ENCODE assay signal across 14 cellular contexts in the genomic region with DNA sequence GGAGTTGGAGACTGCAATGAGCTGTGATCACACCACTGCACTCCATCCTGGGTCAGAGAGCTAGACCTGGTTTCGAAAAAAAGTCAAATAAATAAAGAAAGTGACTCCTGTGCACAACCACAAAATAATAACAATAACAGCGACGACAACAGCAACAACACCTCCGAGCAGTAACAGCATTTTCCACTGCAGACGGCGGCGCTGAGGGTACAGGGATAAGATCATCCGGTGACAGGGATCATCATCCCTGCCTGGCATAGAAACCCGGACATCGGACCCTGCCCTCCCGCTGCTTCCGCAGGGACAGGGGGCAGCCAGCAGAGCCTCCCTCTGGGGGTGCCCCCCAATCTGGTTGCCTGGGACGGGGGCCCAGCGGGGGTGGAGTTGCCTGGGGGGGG. TPM values are rescaled to one million over a fixed set of nuclear protein-coding genes. Genes with fewer than 3 reads are reported as not detected.
DNase-seq lines count a peak whose midpoint lies in the region; ATAC-seq and TF ChIP-seq lines count a peak whose summit lies in the region.
"Had no signal": no experiment of that assay in that cellular context is flagged by ENCODE, and none has a peak within 500 bp of the region (broad histone marks: within the 10 kb centered on the region; RNA-seq: fewer than 3 reads in every experiment).

No MANE protein-coding gene starts in this region.

- no peak overlapping the region for H2BK120ac ChIP-seq in mesendoderm (ENCODE audit: low read depth, low read length)

- no peak overlapping the region for H2AK5ac ChIP-seq in mesendoderm (ENCODE audit: low read length)

- DNase-seq in CD4-positive, CD25-positive, alpha-beta regulatory T cell: no peak
- peak; percentile 83 for DNase-seq in H7
- DNase-seq in SW480 (ENCODE audit: low spot score): peak; percentile 52
- DNase-seq in mesendoderm: peak; percentile 55
- DNase-seq in smooth muscle cell (lab: John Stamatoyannopoulos, UW; ENCODE audit: unreplicated experiment): no peak
- DNase-seq in activated gamma-delta T cell treated with Interleukin-2 at 50 U/mL for 16 hours: no peak
- no peak for DNase-seq in NCI-H226
- DNase-seq: activated gamma-delta T cell; central memory CD4-positive, alpha-beta T cell; esophagus squamous epithelium had no signal

- no peaks in the 10 kb centered on the region for H3K79me1 ChIP-seq in mesendoderm (ENCODE audit: low read length)

- H3K79me2 ChIP-seq in mesendoderm (ENCODE audit: control insufficient read depth, insufficient read depth, low read length) (no peaks in the 10 kb centered on the region), smooth muscle cell (ENCODE audit: low read depth) (no peaks in the 10 kb centered on the region)

- no peak overlapping the region for H3K27ac ChIP-seq in CD4-positive, CD25-positive, alpha-beta regulatory T cell (ENCODE audit: insufficient read depth, low read length, poor library complexity, severe bottlenecking)
- H3K27ac ChIP-seq in mesendoderm (ENCODE audit: low read depth, low read length): no peak overlapping the region
- H3K27ac ChIP-seq in smooth muscle cell (ENCODE audit: low read depth): no peak overlapping the region
- H3K27ac ChIP-seq: esophagus squamous epithelium, SJSA1 had no signal

- ATAC-seq in CD4-positive, CD25-positive, alpha-beta regulatory T cell (ENCODE audit: low read depth in 2 of 2): no peak
- no peak for ATAC-seq in HG02938 (IDR thresholded peaks at IDR 0.05; ENCODE audit: unreplicated experiment)

- peaks cover 8% of the 10 kb centered on the region for H4K20me1 ChIP-seq in smooth muscle cell (ENCODE audit: low read depth)

- no peak overlapping the region for H2AFZ ChIP-seq in smooth muscle cell (ENCODE audit: low read depth)

- no peak overlapping the region for H3K4me3 Mint-ChIP-seq in CD4-positive, CD25-positive, alpha-beta regulatory T cell

- peak overlapping the region in 2 of 3 donors; percentile 32 to 52 for H3K27ac Mint-ChIP-seq in CD4-positive, CD25-positive, alpha-beta regulatory T cell

- no peak overlapping the region for H3K56ac ChIP-seq in mesendoderm (ENCODE audit: low read length)

- no peak overlapping the region for H4K8ac ChIP-seq in mesendoderm (ENCODE audit: low read depth, low read length)

- no peak overlapping the region for H3K9ac ChIP-seq in mesendoderm (ENCODE audit: low read length)
- H3K9ac ChIP-seq in smooth muscle cell (ENCODE audit: low read depth): no peak overlapping the region

- no peak overlapping the region for H2BK15ac ChIP-seq in mesendoderm (replicated peaks; ENCODE audit: low read depth)

- H3K36me3 Mint-ChIP-seq in CD4-positive, CD25-positive, alpha-beta regulatory T cell: no peaks in the 10 kb centered on the region

- H3K27me3 Mint-ChIP-seq in CD4-positive, CD25-positive, alpha-beta regulatory T cell: peaks cover 11% of the 10 kb centered on the region

- TF ChIP-seq CTCF in smooth muscle cell (IDR thresholded peaks at IDR 0.05; ENCODE audit: borderline replicate concordance, insufficient read depth, poor library complexity, severe bottlenecking): no peak

- peaks cover 13% of the 10 kb centered on the region for H3K4me1 ChIP-seq in CD4-positive, CD25-positive, alpha-beta regulatory T cell (ENCODE audit: control insufficient read depth, insufficient read depth, low read length, poor library complexity, severe bottlenecking)
- H3K4me1 ChIP-seq in mesendoderm (ENCODE audit: control insufficient read depth, low read depth, low read length) (no peaks in the 10 kb centered on the region), smooth muscle cell (ENCODE audit: low read depth) (no peaks in the 10 kb centered on the region)
- H3K4me1 ChIP-seq: SJSA1 had no signal

- H3K18ac ChIP-seq in mesendoderm (ENCODE audit: low read length): no peak overlapping the region

- H3K4me1 Mint-ChIP-seq in CD4-positive, CD25-positive, alpha-beta regulatory T cell: peaks cover 0 to 18% (median 11%) of the 10 kb centered on the region in 4 donors

- no peaks in the 10 kb centered on the region for H3K9me3 Mint-ChIP-seq in CD4-positive, CD25-positive, alpha-beta regulatory T cell

- no peak overlapping the region for H4K5ac ChIP-seq in mesendoderm (ENCODE audit: low read length)

- no CpG with 5 or more reads among the region's 14 CpGs for WGBS in mesendoderm (ENCODE audit: extremely low coverage, insufficient coverage, low lambda C conversion rate)
- WGBS in smooth muscle cell (ENCODE audit: low lambda C conversion rate): 80% methylated on average over 14 of the region's 14 CpGs

- H3K4me3 ChIP-seq in CD4-positive, CD25-positive, alpha-beta regulatory T cell (ENCODE audit: low read depth, low read length): no peak overlapping the region
- H3K4me3 ChIP-seq in H7 (ENCODE audit: insufficient read depth, low read depth, low read length) (no peak overlapping the region), mesendoderm (ENCODE audit: low read length) (no peak overlapping the region), smooth muscle cell (no peak overlapping the region)
- H3K4me3 ChIP-seq: SJSA1 had no signal

- H3K4ac ChIP-seq in mesendoderm (ENCODE audit: low read depth, low read length): no peak overlapping the region

- no peaks in the 10 kb centered on the region for H3F3A ChIP-seq in smooth muscle cell (ENCODE audit: low read depth)

- H2BK5ac ChIP-seq in mesendoderm (ENCODE audit: low read length): no peak overlapping the region

- H3K4me2 ChIP-seq in mesendoderm (ENCODE audit: low read length) (no peak overlapping the region), smooth muscle cell (no peak overlapping the region)

- no peaks in the 10 kb centered on the region for H3K36me3 ChIP-seq in CD4-positive, CD25-positive, alpha-beta regulatory T cell (ENCODE audit: control insufficient read depth, insufficient read depth, low read length)
- no peaks in the 10 kb centered on the region; the same call in 1 of the 2 replicates for H3K36me3 ChIP-seq in H7 (replicated peaks; ENCODE audit: control insufficient read depth, insufficient read depth, low read length)
- no peaks in the 10 kb centered on the region for H3K36me3 ChIP-seq in mesendoderm (ENCODE audit: control insufficient read depth, insufficient read depth, low read length)
- no peaks in the 10 kb centered on the region for H3K36me3 ChIP-seq in smooth muscle cell (ENCODE audit: low read depth)

- H3K23ac ChIP-seq in mesendoderm (ENCODE audit: low read length): no peak overlapping the region

- H3K27me3 ChIP-seq in CD4-positive, CD25-positive, alpha-beta regulatory T cell (ENCODE audit: control insufficient read depth, insufficient read depth, low read length): peaks cover 6% of the 10 kb centered on the region
- H3K27me3 ChIP-seq in H7 (ENCODE audit: control insufficient read depth, insufficient read depth, low read length) (no peaks in the 10 kb centered on the region), mesendoderm (ENCODE audit: insufficient read depth, low read length, poor library complexity) (no peaks in the 10 kb centered on the region), smooth muscle cell (ENCODE audit: low read depth) (no peaks in the 10 kb centered on the region)

- H3K9me3 ChIP-seq in CD4-positive, CD25-positive, alpha-beta regulatory T cell (ENCODE audit: control insufficient read depth in 2 of 2, low read length in 2 of 2): no peaks in the 10 kb centered on the region
- no peaks in the 10 kb centered on the region for H3K9me3 ChIP-seq in smooth muscle cell (replicated peaks; ENCODE audit: low read depth)
- H3K9me3 ChIP-seq: esophagus squamous epithelium, SJSA1 had no signal

RNA-seq across cellular contexts. Expression of gene SRXN1, which starts 11.5 kb away (rescaled TPM):
- total RNA-seq in CD4-positive, CD25-positive, alpha-beta regulatory T cell: 3.2 TPM
- polyA plus RNA-seq in CD4-positive, CD25-positive, alpha-beta regulatory T cell: 10 to 100 TPM in 3 of 4 donors, 1 to 10 TPM in 1; 7.5 to 15.1 (median 13.1) TPM
- 27.3 and 34.7 TPM in 2 replicates for total RNA-seq in H7 (2014; rRNA removed; shearing (Covaris generic))
- 20.8 TPM for polyA plus RNA-seq in mesendoderm (2013, experiment 1 of 2)
- 20.8 TPM for polyA plus RNA-seq in mesendoderm (2013, experiment 2 of 2)
- 24.3 and 27.2 TPM in 2 replicates for total RNA-seq in smooth muscle cell
- 26.9 and 32.2 TPM in 2 replicates for polyA plus RNA-seq in smooth muscle cell

RNA-seq across cellular contexts. Expression of gene TCF15, which starts 31.4 kb away (rescaled TPM):
- not detected for total RNA-seq in CD4-positive, CD25-positive, alpha-beta regulatory T cell
- not detected for polyA plus RNA-seq in CD4-positive, CD25-positive, alpha-beta regulatory T cell
- 4.2 and 5.1 TPM in 2 replicates for total RNA-seq in H7 (2014; rRNA removed; shearing (Covaris generic))
- 2.2 TPM for polyA plus RNA-seq in mesendoderm (2013, experiment 1 of 2)
- 2.3 TPM for polyA plus RNA-seq in mesendoderm (2013, experiment 2 of 2)
- not detected in 2 replicates for total RNA-seq in smooth muscle cell
- 0.37 TPM in 1 of 2 replicates, not detected in the other for polyA plus RNA-seq in smooth muscle cell
- total RNA-seq: esophagus squamous epithelium, MCF 10A, SJSA1 had no signal
- polyA plus RNA-seq: neural cell had no signal

RNA-seq across cellular contexts. Expression of gene SCRT2, which starts 34.1 kb away (rescaled TPM):
- not detected for total RNA-seq in CD4-positive, CD25-positive, alpha-beta regulatory T cell
- not detected for polyA plus RNA-seq in CD4-positive, CD25-positive, alpha-beta regulatory T cell
- 0.03 TPM in 1 of 2 replicates, not detected in the other for total RNA-seq in H7 (2014; rRNA removed; shearing (Covaris generic))
- polyA plus RNA-seq in mesendoderm (2013, experiment 1 of 2): 0.13 TPM
- polyA plus RNA-seq in mesendoderm (2013, experiment 2 of 2): 0.18 TPM
- total RNA-seq in smooth muscle cell: not detected in 2 replicates
- polyA plus RNA-seq in smooth muscle cell: not detected in 2 replicates
- total RNA-seq: esophagus squamous epithelium, MCF 10A, SJSA1 had no signal

Comparison
In these comparisons a context has a peak if more than half of its experiments do, and no peak if none do; other contexts are left out.
1. DNase-seq: peak in H7 (single experiment), SW480 (single experiment) and mesendoderm (single experiment); none in CD4-positive, CD25-positive, alpha-beta regulatory T cell (0 of 3), smooth muscle cell (single experiment), activated gamma-delta T cell treated with Interleukin-2 at 50 U/mL for 16 hours (single experiment) and NCI-H226 (single experiment).